ENCODE assay signal across 1 cellular context in the genomic region with DNA sequence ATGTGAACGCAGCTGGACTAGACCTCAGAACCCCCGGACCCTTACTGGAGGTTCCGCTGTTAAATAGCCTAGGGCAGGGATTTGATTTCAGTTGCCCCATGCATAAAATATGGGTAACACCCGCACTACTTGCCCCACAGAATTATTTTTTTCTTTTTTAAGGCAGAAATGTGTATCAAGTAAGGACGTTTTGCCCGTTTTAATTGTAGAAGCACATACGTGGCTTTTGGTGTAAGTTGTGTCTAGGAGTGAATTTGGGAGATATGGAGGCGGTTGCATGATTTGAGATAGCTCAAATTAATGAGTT.
TF ChIP-seq lines count a peak whose summit lies in the region.

No MANE protein-coding gene starts in this region.

TF ChIP-seq in GM12878, 131 proteins besides CTCF, POLR2A, EP300 and RAD21 (continued from another document):
- TF ChIP-seq, protein P1, sequence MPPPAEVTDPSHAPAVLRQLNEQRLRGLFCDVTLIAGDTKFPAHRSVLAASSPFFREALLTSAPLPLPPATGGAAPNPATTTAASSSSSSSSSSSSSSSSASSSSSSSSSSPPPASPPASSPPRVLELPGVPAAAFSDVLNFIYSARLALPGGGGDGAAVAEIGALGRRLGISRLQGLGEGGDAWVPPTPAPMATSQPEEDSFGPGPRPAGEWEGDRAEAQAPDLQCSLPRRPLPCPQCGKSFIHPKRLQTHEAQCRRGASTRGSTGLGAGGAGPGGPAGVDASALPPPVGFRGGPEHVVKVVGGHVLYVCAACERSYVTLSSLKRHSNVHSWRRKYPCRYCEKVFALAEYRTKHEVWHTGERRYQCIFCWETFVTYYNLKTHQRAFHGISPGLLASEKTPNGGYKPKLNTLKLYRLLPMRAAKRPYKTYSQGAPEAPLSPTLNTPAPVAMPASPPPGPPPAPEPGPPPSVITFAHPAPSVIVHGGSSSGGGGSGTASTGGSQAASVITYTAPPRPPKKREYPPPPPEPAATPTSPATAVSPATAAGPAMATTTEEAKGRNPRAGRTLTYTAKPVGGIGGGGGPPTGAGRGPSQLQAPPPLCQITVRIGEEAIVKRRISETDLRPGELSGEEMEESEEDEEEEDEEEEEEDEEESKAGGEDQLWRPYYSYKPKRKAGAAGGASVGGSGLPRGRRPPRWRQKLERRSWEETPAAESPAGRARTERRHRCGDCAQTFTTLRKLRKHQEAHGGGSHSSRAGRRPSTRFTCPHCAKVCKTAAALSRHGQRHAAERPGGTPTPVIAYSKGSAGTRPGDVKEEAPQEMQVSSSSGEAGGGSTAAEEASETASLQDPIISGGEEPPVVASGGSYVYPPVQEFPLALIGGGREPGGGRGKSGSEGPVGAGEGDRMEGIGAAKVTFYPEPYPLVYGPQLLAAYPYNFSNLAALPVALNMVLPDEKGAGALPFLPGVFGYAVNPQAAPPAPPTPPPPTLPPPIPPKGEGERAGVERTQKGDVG (CRISPR knock-in tag; IDR thresholded peaks at IDR 0.05), result no peak
- TF ChIP-seq ZBTB40 (IDR thresholded peaks at IDR 0.05; ENCODE audit: borderline replicate concordance), result peak; percentile 43; the same call in 1 of the 2 replicates
- TF ChIP-seq IRF4 (IDR thresholded peaks at IDR 0.05; ENCODE audit: low read depth, low read length), result no peak
